Comparison of ENCODE assay signal across 8 cellular contexts in genomic region chr6:87151786-87152527, GRCh38. TPM values are rescaled to one million over a fixed set of nuclear protein-coding genes. Genes with fewer than 3 reads are reported as not detected.
DNase-seq lines count a peak whose midpoint lies in the region; ATAC-seq and TF ChIP-seq lines count a peak whose summit lies in the region.

No MANE protein-coding gene starts in this region.

- H3K4me3 Mint-ChIP-seq in stimulated activated naive CD8-positive, alpha-beta T cell treated with anti-CD3 and anti-CD28 coated beads, Interleukin-15, Interleukin-2, amounts not matched to agents 100 ng/mL and 50 ng/mL, for 24 hours, result peak overlapping the region; percentile 88

- DNase-seq in Ammon's horn (ENCODE audit: low spot score) (peak; percentile 76), PC-3 (peak; percentile 12), fibroblast of the conjunctiva (ENCODE audit: low read depth) (peak; percentile 23)
- DNase-seq in activated T-helper 9 cell treated with anti-CD3 and anti-CD28 coated beads, Interleukin-2, amount 50 U/mL, for 16 hours (ENCODE audit: low read depth), result peak; percentile 61

- no peaks in the 10 kb centered on the region for H3K27me3 ChIP-seq in PC-3 (ENCODE audit: low read length)
- no peaks in the 10 kb centered on the region for H3K27me3 ChIP-seq in neural cell (ENCODE audit: insufficient read depth, low read depth, low read length)

- H3K9me3 ChIP-seq in PC-3 (ENCODE audit: low read length) (no peaks in the 10 kb centered on the region), neural cell (ENCODE audit: low read length) (no peaks in the 10 kb centered on the region)

- POLR2A ChIA-PET in PC-3 (lab: Charles Lee; ENCODE audit: unreplicated experiment), result no interaction called here

- H3K27ac Mint-ChIP-seq in stimulated activated naive CD8-positive, alpha-beta T cell treated with anti-CD3 and anti-CD28 coated beads, Interleukin-15, Interleukin-2, amounts not matched to agents 100 ng/mL and 50 ng/mL, for 24 hours, result peak overlapping the region; percentile 99

- peaks cover 33% of the 10 kb centered on the region for H3K79me2 ChIP-seq in PC-3 (ENCODE audit: low read length)
- peaks cover 13% of the 10 kb centered on the region for H3K79me2 ChIP-seq in neural cell (replicated peaks; ENCODE audit: insufficient read depth, low read length)

- H3K9me2 ChIP-seq in PC-3 (replicated peaks; ENCODE audit: low read length), result no peaks in the 10 kb centered on the region
- no peaks in the 10 kb centered on the region for H3K9me2 ChIP-seq in neural cell (ENCODE audit: insufficient read depth, low read length)

- no peaks in the 10 kb centered on the region for H3F3A ChIP-seq in PC-3 (ENCODE audit: low read length, unreplicated experiment)
- peaks cover 4% of the 10 kb centered on the region for H3F3A ChIP-seq in neural cell (ENCODE audit: insufficient read depth, low read length, poor library complexity, severe bottlenecking)

- H3K4me1 Mint-ChIP-seq in stimulated activated naive CD8-positive, alpha-beta T cell treated with anti-CD3 and anti-CD28 coated beads, Interleukin-15, Interleukin-2, amounts not matched to agents 100 ng/mL and 50 ng/mL, for 24 hours (ENCODE audit: low read depth), result peaks cover 39% of the 10 kb centered on the region

- no peak for TF ChIP-seq RAD21 in neural cell (conservative IDR thresholded peaks at IDR 0.05)

- H3K4me2 ChIP-seq in PC-3 (ENCODE audit: low read length) (peak overlapping the region; percentile 81), neural cell (ENCODE audit: low read length) (peak overlapping the region; percentile 23)

- peak overlapping the region; percentile 62 for H3K4me3 ChIP-seq in PC-3 (ENCODE audit: low read length)
- peak overlapping the region; percentile 62 for H3K4me3 ChIP-seq in neural cell (ENCODE audit: low read length)

- peaks cover 11% of the 10 kb centered on the region for H3K4me1 ChIP-seq in PC-3 (ENCODE audit: insufficient read depth, low read length)

- H3K27me3 Mint-ChIP-seq in stimulated activated naive CD8-positive, alpha-beta T cell treated with anti-CD3 and anti-CD28 coated beads, Interleukin-15, Interleukin-2, amounts not matched to agents 100 ng/mL and 50 ng/mL, for 24 hours, result no peaks in the 10 kb centered on the region

- intact Hi-C loops in PC-3 (cut with micrococcal nuclease), result no loop called here

- no TSS peak for BruUV-seq in PC-3 (replicated peaks; lab: Mats Ljungman, UMichigan)

- H3K9ac ChIP-seq in PC-3 (ENCODE audit: low read length), result peak overlapping the region; percentile 54
- H3K9ac ChIP-seq in neural cell (ENCODE audit: low read length), result peak overlapping the region; percentile 65

- no peak overlapping the region for H3K27ac ChIP-seq in PC-3 (ENCODE audit: low read length)
- peak overlapping the region; percentile 57 for H3K27ac ChIP-seq in neural cell (ENCODE audit: low read length)

- TF ChIP-seq CTCF in PC-3 (conservative IDR thresholded peaks at IDR 0.05; ENCODE audit: low read depth, low read length) (no peak), neural cell (IDR thresholded peaks at IDR 0.05; ENCODE audit: poor library complexity, severe bottlenecking) (no peak)

- H2AFZ ChIP-seq in PC-3 (ENCODE audit: low read length) (peak overlapping the region; percentile 90), neural cell (ENCODE audit: low read depth, low read length) (peak overlapping the region; percentile 82)

- CTCF ChIA-PET in PC-3 (lab: Charles Lee), result no interaction called here

- H4K20me1 ChIP-seq in PC-3 (ENCODE audit: low read length) (peaks cover 9% of the 10 kb centered on the region), neural cell (ENCODE audit: insufficient read depth) (no peaks in the 10 kb centered on the region)

- ATAC-seq in GM19043 (IDR thresholded peaks at IDR 0.05; ENCODE audit: low read depth, unreplicated experiment), result peak; percentile 23
- ATAC-seq in HG03439 (IDR thresholded peaks at IDR 0.05; ENCODE audit: unreplicated experiment), result peak; percentile 27
- peak; percentile 5; the same call in 1 of the 2 replicates for ATAC-seq in PC-3

- no peaks in the 10 kb centered on the region for H3K36me3 ChIP-seq in PC-3 (ENCODE audit: low read depth, low read length)
- no peaks in the 10 kb centered on the region for H3K36me3 ChIP-seq in neural cell (ENCODE audit: insufficient read depth, low read length)

- peak; percentile 24 for TF ChIP-seq EP300 in neural cell (conservative IDR thresholded peaks at IDR 0.05; ENCODE audit: poor library complexity, severe bottlenecking)

- no peaks in the 10 kb centered on the region for H3K9me3 Mint-ChIP-seq in stimulated activated naive CD8-positive, alpha-beta T cell treated with anti-CD3 and anti-CD28 coated beads, Interleukin-15, Interleukin-2, amounts not matched to agents 100 ng/mL and 50 ng/mL, for 24 hours

- peaks cover 10% of the 10 kb centered on the region for H3K36me3 Mint-ChIP-seq in stimulated activated naive CD8-positive, alpha-beta T cell treated with anti-CD3 and anti-CD28 coated beads, Interleukin-15, Interleukin-2, amounts not matched to agents 100 ng/mL and 50 ng/mL, for 24 hours (ENCODE audit: low read depth)

TF ChIP-seq in neural cell, 6 proteins besides CTCF, POLR2A, EP300 and RAD21:
- TF ChIP-seq TAF1 (IDR thresholded peaks at IDR 0.05; ENCODE audit: low read depth), result peak; percentile 68
- no peak for TF ChIP-seq SMC3 (conservative IDR thresholded peaks at IDR 0.05; ENCODE audit: poor library complexity)
- no peak for TF ChIP-seq POLR2AphosphoS5 (IDR thresholded peaks at IDR 0.05)
- no peak for TF ChIP-seq EZH2 (IDR thresholded peaks at IDR 0.05; ENCODE audit: borderline replicate concordance, insufficient read depth, low read length, poor library complexity, severe bottlenecking)
- TF ChIP-seq REST (IDR thresholded peaks at IDR 0.05; ENCODE audit: borderline replicate concordance), result no peak
- peak; percentile 15 for TF ChIP-seq MXI1 (conservative IDR thresholded peaks at IDR 0.05; ENCODE audit: poor library complexity, severe bottlenecking)
TF ChIP-seq in neural cell: peak in this region for 2.

RNA-seq across cellular contexts. Expression of gene ZNF292, which starts 3.4 kb away (rescaled TPM):
- 8.9 and 16.9 TPM in 2 replicates for total RNA-seq in PC-3 (2014; rRNA removed)
- 27.9 and 29.8 TPM in 2 replicates for polyA plus RNA-seq in neural cell
- 274 and 293 TPM in 2 replicates for polyA minus RNA-seq in neural cell

RNA-seq across cellular contexts. Expression of gene CGA, which starts 57.1 kb away (rescaled TPM):
- total RNA-seq in PC-3 (2014; rRNA removed), result not detected in 2 replicates
- not detected in 2 replicates for polyA plus RNA-seq in neural cell
- polyA minus RNA-seq in neural cell, result not detected in 2 replicates

Comparison
In these comparisons a context has a peak if more than half of its experiments do, and no peak if none do; other contexts are left out.
1. DNase-seq: peak in every context shown above with its lines; median percentile 76 in Ammon's horn; 61 in activated T-helper 9 cell treated with anti-CD3 and anti-CD28 coated beads, Interleukin-2, amount 50 U/mL, for 16 hours; 23 in fibroblast of the conjunctiva; 12 in PC-3.